ENCODE assay signal across 8 cellular contexts in the genomic region with DNA sequence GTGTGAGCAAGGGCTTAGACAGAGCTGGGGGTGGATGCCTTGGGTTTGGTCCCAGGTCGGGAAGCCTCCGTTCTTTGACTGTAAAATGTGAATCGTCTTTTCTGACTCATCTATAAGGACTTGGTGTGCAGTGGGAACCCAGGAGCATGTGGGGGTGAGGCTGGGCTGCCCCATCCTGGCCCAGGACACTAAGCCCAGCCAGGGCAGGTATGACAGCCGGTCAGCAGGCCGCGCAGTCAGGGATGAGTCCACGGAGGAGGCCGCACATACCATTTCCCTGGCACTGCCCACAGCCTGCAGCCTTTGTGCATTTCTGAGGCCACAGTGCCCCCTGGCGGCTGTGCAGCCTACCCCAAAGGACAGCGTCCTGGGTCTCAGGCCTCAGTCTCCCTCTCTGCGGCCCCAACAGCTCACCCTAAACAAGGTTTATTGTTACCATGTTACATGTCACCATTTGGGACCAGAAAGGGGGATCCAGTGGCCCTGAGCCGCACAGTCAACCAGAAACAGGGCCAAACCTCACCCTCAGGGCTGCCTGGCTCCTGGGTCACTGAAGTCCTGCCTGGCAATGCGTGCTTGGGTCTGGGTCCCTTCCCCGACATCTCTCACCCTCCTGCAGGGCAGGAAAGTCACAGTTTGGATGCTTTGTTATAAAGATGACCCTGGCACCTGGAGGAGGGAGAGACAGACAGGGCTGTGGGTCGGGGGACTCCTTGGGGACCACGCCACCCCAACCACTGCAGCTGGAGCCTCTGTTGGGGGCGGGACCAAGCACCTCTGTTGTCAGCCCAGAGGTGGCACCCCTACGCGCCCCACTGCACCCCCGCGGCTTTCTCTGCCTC. TPM values are rescaled to one million over a fixed set of nuclear protein-coding genes. Genes with fewer than 3 reads are reported as not detected.
DNase-seq lines count a peak whose midpoint lies in the region; ATAC-seq and TF ChIP-seq lines count a peak whose summit lies in the region.

No MANE protein-coding gene starts in this region.

- DNase-seq in GM06990 (ENCODE audit: extremely low read depth, insufficient read length), result peak; percentile 62
- DNase-seq in Karpas-422, result peak; percentile 92
- peak; percentile 48 to 77 (median 64) for DNase-seq in T-helper 1 cell
- peak; percentile 77 to 92 (median 85) for DNase-seq in adrenal gland
- peak; percentile 66 to 82 for DNase-seq in heart right ventricle
- DNase-seq in retina, result peak; percentile 85

- no peak overlapping the region for H3K4me3 ChIP-seq in GM06990 (replicated peaks; ENCODE audit: low read depth, low read length)
- peak overlapping the region; percentile 24; the same call in 1 of the 2 replicates for H3K4me3 ChIP-seq in Karpas-422 (ENCODE audit: low read length)
- H3K4me3 ChIP-seq in adrenal gland, result no peak overlapping the region
- H3K4me3 ChIP-seq in heart right ventricle, result no peak overlapping the region

- H2AFZ ChIP-seq in Karpas-422 (ENCODE audit: low read length), result no peak overlapping the region

- TF ChIP-seq CTCF in GM06990 (IDR thresholded peaks at IDR 0.05; ENCODE audit: insufficient read depth, low read length, poor library complexity, severe bottlenecking), result peak; percentile 88
- TF ChIP-seq CTCF in adrenal gland (IDR thresholded peaks at IDR 0.05), result peak; percentile 85 to 94 (median 93)
- peak; percentile 76 to 95 (median 89) for TF ChIP-seq CTCF in heart right ventricle (IDR thresholded peaks at IDR 0.05)

- TF ChIP-seq POLR2A in adrenal gland (IDR thresholded peaks at IDR 0.05), result no peak

- H3K79me2 ChIP-seq in Karpas-422 (ENCODE audit: low read length), result no peaks in the 10 kb centered on the region

- H3K9me3 ChIP-seq in Karpas-422 (ENCODE audit: low read length), result no peaks in the 10 kb centered on the region
- no peaks in the 10 kb centered on the region for H3K9me3 ChIP-seq in adrenal gland (replicated peaks in 1 of 3)
- no peaks in the 10 kb centered on the region for H3K9me3 ChIP-seq in heart right ventricle

- H3K27ac ChIP-seq in Karpas-422 (ENCODE audit: low read length) (peak overlapping the region; percentile 81), adrenal gland (no peak overlapping the region), heart right ventricle (no peak overlapping the region)

- peaks cover 36% of the 10 kb centered on the region for H3K4me1 ChIP-seq in Karpas-422 (ENCODE audit: low read length)
- peaks cover 0 to 4% of the 10 kb centered on the region in 2 donors for H3K4me1 ChIP-seq in adrenal gland (replicated peaks in 1 of 2)
- H3K4me1 ChIP-seq in heart right ventricle, result peaks cover 0 to 7% (median 0%) of the 10 kb centered on the region in 9 donors

- H3K27me3 ChIP-seq in GM06990 (replicated peaks; ENCODE audit: control insufficient read depth, insufficient read depth, low read length), result no peaks in the 10 kb centered on the region; the same call in 1 of the 2 replicates
- no peaks in the 10 kb centered on the region for H3K27me3 ChIP-seq in Karpas-422 (ENCODE audit: low read length)
- H3K27me3 ChIP-seq in adrenal gland, result no peaks in the 10 kb centered on the region
- H3K27me3 ChIP-seq in heart right ventricle, result no peaks in the 10 kb centered on the region

- no peaks in the 10 kb centered on the region for H4K20me1 ChIP-seq in Karpas-422 (ENCODE audit: insufficient read depth, low read depth, low read length)

- WGBS in adrenal gland, 4 donors, result 34 to 44% (median 40%) methylated on average over 11 to 21 of the region's 21 CpGs
- 48 to 53% methylated on average over 21 of the region's 21 CpGs for WGBS in heart right ventricle, 2 donors

- H3K36me3 ChIP-seq in GM06990 (ENCODE audit: control insufficient read depth, insufficient read depth, low read length) (no peaks in the 10 kb centered on the region), Karpas-422 (ENCODE audit: insufficient read depth, low read length) (no peaks in the 10 kb centered on the region), adrenal gland (replicated peaks in 1 of 2) (no peaks in the 10 kb centered on the region), heart right ventricle (no peaks in the 10 kb centered on the region)

- H3K9me2 ChIP-seq in Karpas-422 (replicated peaks; ENCODE audit: insufficient read depth, low read length), result no peaks in the 10 kb centered on the region

- peak overlapping the region; percentile 46 for H3K9ac ChIP-seq in Karpas-422 (ENCODE audit: low read length)

- ATAC-seq in heart right ventricle (peak; percentile 87 to 90 (median 89)), HG03571 (IDR thresholded peaks at IDR 0.05; ENCODE audit: unreplicated experiment) (no peak), GM19328 (IDR thresholded peaks at IDR 0.05; ENCODE audit: unreplicated experiment) (no peak)

- peak overlapping the region; percentile 46 for H3K4me2 ChIP-seq in Karpas-422 (ENCODE audit: low read depth, low read length, poor library complexity, severe bottlenecking)

- intact Hi-C loops in adrenal gland (cut with DNase I), result loop anchor here (2.0 to 10.0 kb wide), 5 partner anchors 585 to 730 kb away; no protein-coding TSS in a partner anchor
- intact Hi-C loops in heart right ventricle (cut with DNase I), result loop anchor here (1.0 to 10.0 kb wide), 11 partner anchors 585 to 730 kb away; no protein-coding TSS in a partner anchor

RNA-seq across cellular contexts. Expression of gene SH2B2, which starts 14.4 kb away (rescaled TPM):
- total RNA-seq in Karpas-422 (2014; rRNA removed; shearing (Covaris generic); ENCODE audit: low replicate concordance), result 22.4 and 39.2 TPM in 2 replicates
- total RNA-seq in adrenal gland (10 to 100 TPM in 1 of 8 donors, 1 to 10 TPM in 7; 3.8 to 22.8 (median 5.5) TPM), heart right ventricle (1 to 10 TPM in 6 of 10 donors, under 1 TPM in 4; 0.83 to 4.2 (median 1.2) TPM)
- polyA plus RNA-seq in adrenal gland (1 to 10 TPM in 2 of 3 donors, under 1 TPM in 1; 0.90 to 8.4 (median 4.7) TPM), heart right ventricle (1 to 10 TPM in 1 of 2 donors, under 1 TPM in 1; 0.95 to 2.3 TPM)

Comparison
In these comparisons a context has a peak if more than half of its experiments do, and no peak if none do; other contexts are left out.
1. ATAC-seq: peak in heart right ventricle (8 of 8); none in HG03571 (single experiment) and GM19328 (single experiment).
2. Peak in every context shown above with its lines, with median percentiles within 50 percentile points of each other: DNase-seq and CTCF ChIP-seq.